In the genomic region with DNA sequence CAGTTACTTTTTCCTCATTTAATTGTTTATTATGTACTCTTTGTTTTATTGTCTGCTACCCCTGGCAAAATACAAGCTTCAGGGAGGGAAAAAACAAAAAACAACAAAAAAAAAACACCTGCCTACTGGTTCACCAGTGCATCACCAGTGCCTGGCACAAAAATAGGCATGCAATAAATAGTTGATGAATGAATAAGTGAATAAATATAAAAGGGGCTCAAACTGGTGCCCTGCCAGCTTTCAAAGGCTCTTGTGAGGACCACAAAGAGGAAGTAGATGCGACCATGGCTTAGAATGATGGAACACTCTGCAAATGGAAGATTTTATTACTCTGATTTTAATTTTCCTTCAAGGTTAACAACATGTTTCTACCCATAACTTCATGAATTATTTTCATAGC, we compare ENCODE assay signal across 19 cellular contexts.
DNase-seq lines count a peak whose midpoint lies in the region; ATAC-seq and TF ChIP-seq lines count a peak whose summit lies in the region.
"Had no signal": no experiment of that assay in that cellular context is flagged by ENCODE, and none has a peak within 500 bp of the region (broad histone marks: within the 10 kb centered on the region; RNA-seq: fewer than 3 reads in every experiment).

No MANE protein-coding gene starts in this region.

- no peaks in the 10 kb centered on the region for H3K9me3 ChIP-seq in mammary epithelial cell (replicated peaks; ENCODE audit: insufficient read depth, low read length)
- H3K9me3 ChIP-seq in osteoblast (ENCODE audit: low read depth, low read length) = no peaks in the 10 kb centered on the region
- H3K9me3 ChIP-seq: HAP-1, SJCRH30 had no signal

- H3K4me1 ChIP-seq in mammary epithelial cell (ENCODE audit: insufficient read depth, low read length) = peaks cover 42% of the 10 kb centered on the region
- peaks cover 72% of the 10 kb centered on the region for H3K4me1 ChIP-seq in osteoblast (ENCODE audit: insufficient read depth, low read length)
- H3K4me1 ChIP-seq: HAP-1 had no signal

- H3K27me3 ChIP-seq in mammary epithelial cell (ENCODE audit: insufficient read depth, low read length) (no peaks in the 10 kb centered on the region), osteoblast (ENCODE audit: insufficient read depth, low read length) (no peaks in the 10 kb centered on the region)
- H3K27me3 ChIP-seq: SJCRH30 had no signal

- ATAC-seq in HG02840 (IDR thresholded peaks at IDR 0.05; ENCODE audit: low FRiP score, unreplicated experiment) = no peak
- no peak for ATAC-seq in stimulated activated naive CD8-positive, alpha-beta T cell treated with anti-CD3 and anti-CD28 coated beads, Interleukin-15, Interleukin-2, amounts not matched to agents 100 U/mL and 50 U/mL, for 24 hours
- ATAC-seq in GM21619 (IDR thresholded peaks at IDR 0.05; ENCODE audit: unreplicated experiment) = no peak
- ATAC-seq: activated naive CD8-positive, alpha-beta T cell treated with anti-CD3 and anti-CD28 coated beads, Interleukin-2, amount 50 U/mL, for 24 hours; GM12878; HepG2 had no signal

- WGBS in mammary epithelial cell (ENCODE audit: low coverage, missing lambda C conversion rate) = 78% methylated on average over 1 of the region's 1 CpG

- no peaks in the 10 kb centered on the region for H4K20me1 ChIP-seq in mammary epithelial cell (ENCODE audit: insufficient read depth, low read length)
- H4K20me1 ChIP-seq in osteoblast (ENCODE audit: insufficient read depth, low read length) = no peaks in the 10 kb centered on the region

- CTCF ChIA-PET in mammary epithelial cell (lab: Charles Lee; ENCODE audit: low non-redundant PET) = no interaction called here

- H3K27ac ChIP-seq in mammary epithelial cell (ENCODE audit: insufficient read depth, low read depth, low read length) (peak overlapping the region; percentile 69), osteoblast (ENCODE audit: low read depth, low read length) (peak overlapping the region; percentile 100)
- H3K27ac ChIP-seq: SJCRH30 had no signal

- no TSS peak for BruUV-seq in mammary epithelial cell (replicated peaks; lab: Mats Ljungman, UMichigan)

- in situ Hi-C loops in ACHN (cut with HindIII; ENCODE audit: low pct_ligation_motif_present, low pct_unique_long_range_greater_than_20kb, low sequenced_read_pairs) (no loop called here), mammary epithelial cell (cut with MboI; ENCODE audit: low sequenced_read_pairs in 2 of 2) (no loop called here)

- intact Hi-C loops in mammary epithelial cell (cut with micrococcal nuclease) = loop anchor here (10.0 kb wide), 1 partner anchor 161 kb away; no protein-coding TSS in a partner anchor

- no peaks in the 10 kb centered on the region for H3K79me2 ChIP-seq in mammary epithelial cell (ENCODE audit: insufficient read depth, low read length)
- peaks cover 4% of the 10 kb centered on the region for H3K79me2 ChIP-seq in osteoblast (ENCODE audit: insufficient read depth, low read length)

- dilution Hi-C loops in mammary epithelial cell (cut with HindIII; ENCODE audit: low sequenced_read_pairs) = no loop called here

- H3K4me2 ChIP-seq in mammary epithelial cell (ENCODE audit: insufficient read depth, low read depth, low read length) (peak overlapping the region; percentile 72), osteoblast (ENCODE audit: insufficient read depth, low read length) (no peak overlapping the region)

- DNase-seq in ACHN (peak; percentile 46), MV-4-11 (lab: John Stamatoyannopoulos, UW) (peak; percentile 53), mammary epithelial cell (no peak), osteoblast (ENCODE audit: insufficient read length, low spot score, missing footprints) (no peak), GM20000 (ENCODE audit: low spot score) (no peak)
- no peak for DNase-seq in stimulated activated naive CD8-positive, alpha-beta T cell treated with anti-CD3 and anti-CD28 coated beads, Interleukin-15, Interleukin-2, amounts not matched to agents 100 U/mL and 50 U/mL, for 24 hours
- DNase-seq: activated CD4-positive, alpha-beta T cell treated with anti-CD3 and anti-CD28 coated beads, Interleukin-2, amount 50 U/mL, for 4 hours; activated naive CD8-positive, alpha-beta T cell treated with anti-CD3 and anti-CD28 coated beads, Interleukin-2, amount 50 U/mL, for 24 hours; activated T-cell treated with anti-CD3 and anti-CD28 coated beads, Interleukin-2, amount 50 U/mL, for 48 hours; COR-L47; NCI-H1105 treated with DMSO at 0.1 percent for 48 hours; nucleus accumbens; stimulated activated CD4-positive, alpha-beta T cell treated with anti-CD3 and anti-CD28 coated beads, Interleukin-4, amount 100 ng/mL, for 4 hours had no signal

- no peak overlapping the region for H3K4me3 ChIP-seq in mammary epithelial cell (replicated peaks in 1 of 3; ENCODE audit: insufficient read depth in 1 of 3, low read depth in 2 of 3, low read length in 3 of 3)
- no peak overlapping the region for H3K4me3 ChIP-seq in osteoblast (ENCODE audit: insufficient read depth, low read length)
- H3K4me3 ChIP-seq: GM12878, HAP-1, SJCRH30 had no signal

- H3K36me3 ChIP-seq in mammary epithelial cell (ENCODE audit: insufficient read depth, low read length) (no peaks in the 10 kb centered on the region), osteoblast (ENCODE audit: insufficient read depth, low read length) (no peaks in the 10 kb centered on the region)
- H3K36me3 ChIP-seq: HAP-1, SJCRH30 had no signal

- TF ChIP-seq CTCF in mammary epithelial cell (conservative IDR thresholded peaks at IDR 0.05 in 1 of 2, IDR thresholded peaks at IDR 0.05 in 1 of 2; ENCODE audit: extremely low read depth in 1 of 2, insufficient read depth in 1 of 2, low read depth in 1 of 2, low read length in 2 of 2) (no peak), osteoblast (IDR thresholded peaks at IDR 0.05; ENCODE audit: extremely low read depth, low read depth, low read length) (no peak), GM20000 (IDR thresholded peaks at IDR 0.05; ENCODE audit: extremely low read depth, missing control alignments) (no peak)

- H3K9ac ChIP-seq in mammary epithelial cell (ENCODE audit: insufficient read depth, low read length) = no peak overlapping the region

- H2AFZ ChIP-seq in mammary epithelial cell (ENCODE audit: low read depth, low read length) (no peak overlapping the region), osteoblast (ENCODE audit: low read length) (no peak overlapping the region)

Comparison
In these comparisons a context has a peak if more than half of its experiments do, and no peak if none do; other contexts are left out.
1. DNase-seq: peak in ACHN (single experiment) and MV-4-11 (single experiment); none in mammary epithelial cell (single experiment), osteoblast (single experiment), stimulated activated naive CD8-positive, alpha-beta T cell treated with anti-CD3 and anti-CD28 coated beads, Interleukin-15, Interleukin-2, amounts not matched to agents 100 U/mL and 50 U/mL, for 24 hours (single experiment) and GM20000 (single experiment).